8 cellular contexts compared by ENCODE assay signal in genomic region chr9:107340920-107341632, GRCh38. TPM values are rescaled to one million over a fixed set of nuclear protein-coding genes. Genes with fewer than 3 reads are reported as not detected.
A peak's percentile ranks its signal among the peaks of the same experiment; 100 is the strongest.
DNase-seq lines count a peak whose midpoint lies in the region; ATAC-seq and TF ChIP-seq lines count a peak whose summit lies in the region.

No MANE protein-coding gene starts in this region.

- H3K27me3 ChIP-seq in foreskin keratinocyte (no peaks in the 10 kb centered on the region), ovary (no peaks in the 10 kb centered on the region), tibial nerve (no peaks in the 10 kb centered on the region)

- peak overlapping the region; percentile 45 for H3K27ac ChIP-seq in foreskin keratinocyte
- H3K27ac ChIP-seq in ovary = no peak overlapping the region
- no peak overlapping the region for H3K27ac ChIP-seq in tibial nerve

- H3K9me3 ChIP-seq in ovary (no peaks in the 10 kb centered on the region), tibial nerve (no peaks in the 10 kb centered on the region)

- DNase-seq in EL = peak; percentile 68
- DNase-seq in Jurkat, Clone E6-1 (ENCODE audit: low read depth, low spot score) = peak; percentile 55
- DNase-seq in RPMI8226 = peak; percentile 73
- peak; percentile 61 for DNase-seq in activated effector memory CD4-positive, alpha-beta T cell treated with Interleukin-2 at 50 U/mL for 16 hours
- peak; percentile 57 to 79 for DNase-seq in foreskin keratinocyte
- peak; percentile 56 to 78 (median 69) for DNase-seq in ovary
- peak; percentile 78 to 79 for DNase-seq in tibial nerve (ENCODE audit: low spot score in 2 of 2)

- 38 to 46% (median 44%) methylated on average over 18 of the region's 18 CpGs for WGBS in ovary, 3 donors
- 47 to 49% methylated on average over 18 of the region's 18 CpGs for WGBS in tibial nerve, 2 donors

- no peak overlapping the region for H3K4me3 ChIP-seq in Jurkat, Clone E6-1 (ENCODE audit: low read length)
- H3K4me3 ChIP-seq in ovary = no peak overlapping the region
- no peak overlapping the region for H3K4me3 ChIP-seq in tibial nerve

- H3K4me1 ChIP-seq in foreskin keratinocyte (peaks cover 11% of the 10 kb centered on the region), ovary (ENCODE audit: insufficient read depth) (peaks cover 5% of the 10 kb centered on the region), tibial nerve (peaks cover 0 to 26% (median 0%) of the 10 kb centered on the region in 4 donors)

- TF ChIP-seq CTCF in foreskin keratinocyte (conservative IDR thresholded peaks at IDR 0.05) = peak; percentile 95
- TF ChIP-seq CTCF in ovary (IDR thresholded peaks at IDR 0.05) = peak; percentile 38 to 46 (median 44)
- TF ChIP-seq CTCF in tibial nerve (IDR thresholded peaks at IDR 0.05) = peak; percentile 73 to 83 (median 78)

- no peaks in the 10 kb centered on the region for H3K36me3 ChIP-seq in ovary
- no peaks in the 10 kb centered on the region for H3K36me3 ChIP-seq in tibial nerve

- intact Hi-C loops in ovary (cut with DNase I) = no loop called here

- ATAC-seq in GM21737 (IDR thresholded peaks at IDR 0.05; ENCODE audit: unreplicated experiment) = peak; percentile 85
- ATAC-seq in foreskin keratinocyte = peak; percentile 74

- TF ChIP-seq POLR2A in ovary (IDR thresholded peaks at IDR 0.05) = no peak
- no peak for TF ChIP-seq POLR2A in tibial nerve (IDR thresholded peaks at IDR 0.05)

- TF ChIP-seq EP300 in ovary (IDR thresholded peaks at IDR 0.05) (no peak), tibial nerve (IDR thresholded peaks at IDR 0.05) (peak in 1 of 2 donors; percentile 19)

RNA-seq across cellular contexts. Expression of gene RAD23B, which starts 58.0 kb away (rescaled TPM):
- 70.8 TPM for polyA plus RNA-seq in Jurkat, Clone E6-1 (2012; ENCODE audit: insufficient read depth, insufficient read length)
- total RNA-seq in foreskin keratinocyte = 115 and 122 TPM in 2 replicates
- 55.9 and 66.6 TPM in 2 replicates for polyA plus RNA-seq in foreskin keratinocyte
- 100 to 1,000 TPM in 1 of 7 donors, 10 to 100 TPM in 6; 48.9 to 101 (median 89.5) TPM for total RNA-seq in ovary
- polyA plus RNA-seq in ovary = 10 to 100 TPM; 42.8 to 80.1 TPM
- 10 to 100 TPM; 87.3 to 98.6 (median 93.1) TPM for total RNA-seq in tibial nerve

Comparison
In these comparisons a context has a peak if more than half of its experiments do, and no peak if none do; other contexts are left out.
1. CTCF ChIP-seq: peak in every context shown above with its lines; median percentile 95 in foreskin keratinocyte; 78 in tibial nerve; 44 in ovary.